Comparison of ENCODE assay signal across 13 cellular contexts in the genomic region with DNA sequence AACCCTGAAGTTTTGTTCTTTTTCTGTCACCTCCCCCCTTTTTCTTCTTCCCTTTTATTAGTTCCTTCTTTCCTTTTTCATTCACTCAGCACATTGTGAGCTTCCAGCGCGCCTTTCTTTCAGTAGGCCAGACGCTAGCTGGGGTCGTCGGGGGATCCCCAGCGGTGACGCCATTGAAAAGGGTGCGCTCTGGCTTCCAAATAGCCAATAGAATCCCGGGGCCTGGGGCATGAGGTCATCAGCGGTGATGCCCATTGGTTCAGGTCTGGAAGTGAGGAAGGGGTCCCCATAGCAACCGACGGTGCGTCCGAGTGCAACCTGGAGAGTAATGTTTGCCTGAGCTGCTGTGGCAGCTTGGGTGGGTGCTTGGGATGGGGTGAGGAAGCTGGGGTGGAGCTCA. TPM values are rescaled to one million over a fixed set of nuclear protein-coding genes. Genes with fewer than 3 reads are reported as not detected.
DNase-seq lines count a peak whose midpoint lies in the region; ATAC-seq, FAIRE-seq and TF ChIP-seq lines count a peak whose summit lies in the region.
"Had no signal": no experiment of that assay in that cellular context is flagged by ENCODE, and none has a peak within 500 bp of the region (broad histone marks: within the 10 kb centered on the region; RNA-seq: fewer than 3 reads in every experiment).

No MANE protein-coding gene starts in this region.

- peaks cover 3% of the 10 kb centered on the region for H4K20me1 ChIP-seq in GM23338 (replicated peaks; ENCODE audit: insufficient read depth)

- H3K9me2 ChIP-seq in GM23338 (ENCODE audit: insufficient read depth), result no peaks in the 10 kb centered on the region

- intact Hi-C loops in A673 (cut with micrococcal nuclease; ENCODE audit: unreplicated experiment), result no loop called here

- POLR2A ChIA-PET in A673 (lab: Charles Lee; ENCODE audit: low non-redundant PET), result no interaction called here

- H3K36me3 ChIP-seq in A673 (ENCODE audit: insufficient read depth, low read length, poor library complexity, severe bottlenecking), result peaks cover 5% of the 10 kb centered on the region
- H3K36me3 ChIP-seq in GM23338 (ENCODE audit: insufficient read depth), result no peaks in the 10 kb centered on the region
- H3K36me3 ChIP-seq in mucosa of rectum (ENCODE audit: control insufficient read depth in 2 of 2, insufficient read depth in 2 of 2, low read length in 2 of 2), result peaks cover 7 to 17% of the 10 kb centered on the region in 2 donors

- H3K9ac ChIP-seq in mucosa of rectum (ENCODE audit: low read depth in 1 of 2, low read length in 2 of 2), result peak overlapping the region; percentile 34 to 73

- peaks cover 15% of the 10 kb centered on the region for H3K4me1 ChIP-seq in A673 (ENCODE audit: insufficient read depth, low read length, poor library complexity, severe bottlenecking)
- peaks cover 19% of the 10 kb centered on the region for H3K4me1 ChIP-seq in GM23338 (ENCODE audit: insufficient read depth)
- H3K4me1 ChIP-seq in mucosa of rectum (ENCODE audit: control insufficient read depth in 2 of 2, insufficient read depth in 2 of 2, low read length in 2 of 2), result peaks cover 11 to 15% of the 10 kb centered on the region in 2 donors

- no peak for FAIRE-seq in frontal cortex (lab: Jason Lieb, UNC)
- FAIRE-seq: islet of Langerhans had no signal

- peak overlapping the region; percentile 71 for H3K4me3 Mint-ChIP-seq in GM23338
- H3K4me3 Mint-ChIP-seq in activated naive CD8-positive, alpha-beta T cell treated with anti-CD3 and anti-CD28 coated beads for 36 hours, result no peak overlapping the region

- H2AFZ ChIP-seq in GM23338, result peak overlapping the region; percentile 1; the same call in 1 of the 2 replicates

- H3K4me1 Mint-ChIP-seq in GM23338, result peaks cover 39% of the 10 kb centered on the region
- H3K4me1 Mint-ChIP-seq in activated naive CD8-positive, alpha-beta T cell treated with anti-CD3 and anti-CD28 coated beads for 36 hours, result peaks cover 10% of the 10 kb centered on the region

- CTCF ChIA-PET in A673 (lab: Charles Lee), result no interaction called here

- peak; percentile 76 for ATAC-seq in GM23338
- ATAC-seq in GM18498 (IDR thresholded peaks at IDR 0.05; ENCODE audit: unreplicated experiment), result no peak
- ATAC-seq in HG03354 (IDR thresholded peaks at IDR 0.05; ENCODE audit: poor library complexity, severe bottlenecking, unreplicated experiment), result no peak

- H3K9me3 ChIP-seq in A673 (ENCODE audit: low read depth, low read length, poor library complexity, severe bottlenecking) (no peaks in the 10 kb centered on the region), mucosa of rectum (ENCODE audit: control insufficient read depth in 2 of 2, low read length in 2 of 2) (no peaks in the 10 kb centered on the region)

- H3K36me3 Mint-ChIP-seq in GM23338 (ENCODE audit: low read depth), result peaks cover 19% of the 10 kb centered on the region
- H3K36me3 Mint-ChIP-seq in activated naive CD8-positive, alpha-beta T cell treated with anti-CD3 and anti-CD28 coated beads for 36 hours, result no peaks in the 10 kb centered on the region

- no TSS peak for BruUV-seq in A673 (replicated peaks; lab: Mats Ljungman, UMichigan)

- peaks cover 28% of the 10 kb centered on the region for H3K27me3 Mint-ChIP-seq in GM23338 (ENCODE audit: insufficient read depth, low read depth, poor library complexity)
- no peaks in the 10 kb centered on the region for H3K27me3 Mint-ChIP-seq in activated naive CD8-positive, alpha-beta T cell treated with anti-CD3 and anti-CD28 coated beads for 36 hours

- H3F3A ChIP-seq in GM23338 (replicated peaks; ENCODE audit: low read depth), result peaks cover 19% of the 10 kb centered on the region

- H3K79me2 ChIP-seq in GM23338 (replicated peaks; ENCODE audit: insufficient read depth), result no peaks in the 10 kb centered on the region

- DNase-seq in A673 (ENCODE audit: low spot score) (no peak), GM23338 (ENCODE audit: low spot score) (peak; percentile 99), frontal cortex (ENCODE audit: low spot score in 2 of 2) (no peak), HuH-7.5 (ENCODE audit: low spot score) (no peak)
- DNase-seq in activated naive CD8-positive, alpha-beta T cell treated with anti-CD3 and anti-CD28 coated beads for 36 hours, result no peak
- DNase-seq: central memory CD4-positive, alpha-beta T cell; DND-41; NCI-H446 had no signal

- H3K4me3 ChIP-seq in A673 (ENCODE audit: low read depth, low read length, poor library complexity, severe bottlenecking), result no peak overlapping the region
- peak overlapping the region; percentile 66 for H3K4me3 ChIP-seq in GM23338
- peak overlapping the region in 1 of 2 donors; percentile 72 for H3K4me3 ChIP-seq in mucosa of rectum (ENCODE audit: low read length in 2 of 2)

- no peaks in the 10 kb centered on the region for H3K9me3 Mint-ChIP-seq in GM23338
- H3K9me3 Mint-ChIP-seq in activated naive CD8-positive, alpha-beta T cell treated with anti-CD3 and anti-CD28 coated beads for 36 hours, result no peaks in the 10 kb centered on the region

- H3K4me2 ChIP-seq in GM23338, result peak overlapping the region; percentile 100

- no peak overlapping the region for H3K27ac Mint-ChIP-seq in GM23338
- peak overlapping the region; percentile 35 for H3K27ac Mint-ChIP-seq in activated naive CD8-positive, alpha-beta T cell treated with anti-CD3 and anti-CD28 coated beads for 36 hours

- H3K27me3 ChIP-seq in A673 (replicated peaks; ENCODE audit: insufficient read depth, low read depth, low read length, poor library complexity) (no peaks in the 10 kb centered on the region), GM23338 (ENCODE audit: insufficient read depth) (peaks cover 37% of the 10 kb centered on the region), mucosa of rectum (ENCODE audit: control insufficient read depth in 2 of 2, insufficient read depth in 2 of 2, low read length in 2 of 2) (no peaks in the 10 kb centered on the region)

- TF ChIP-seq CTCF in A673 (conservative IDR thresholded peaks at IDR 0.05; ENCODE audit: low read depth, low read length) (no peak), GM23338 (conservative IDR thresholded peaks at IDR 0.05; ENCODE audit: low read depth in 2 of 2) (no peak)

- H3K27ac ChIP-seq in A673 (ENCODE audit: low read depth, low read length, poor library complexity, severe bottlenecking) (peak overlapping the region; percentile 11), GM23338 (ENCODE audit: low read depth) (no peak overlapping the region), mucosa of rectum (ENCODE audit: low read depth in 2 of 2, low read length in 2 of 2) (peak overlapping the region in 1 of 2 donors; percentile 67)

RNA-seq across cellular contexts. Expression of gene EFNA3, which starts 6.9 kb away (rescaled TPM):
- 5.8 and 8.9 TPM in 2 replicates for total RNA-seq in A673 (2021)
- 13.6 and 14.5 TPM in 2 replicates for total RNA-seq in GM23338 (2014; rRNA removed; shearing (Covaris generic))
- polyA plus RNA-seq in GM23338 (2016; fragmentation: Nextera tagmentation; extraction: Ambion mirVana), result 10.3 and 13.5 TPM in 2 replicates
- 1 to 10 TPM; 4.5 to 4.6 TPM for total RNA-seq in activated naive CD8-positive, alpha-beta T cell treated with anti-CD3 and anti-CD28 coated beads for 36 hours
- total RNA-seq in frontal cortex, result 9.8 TPM

RNA-seq across cellular contexts. Expression of gene EFNA4, which starts 8.2 kb away (rescaled TPM):
- total RNA-seq in A673 (2021) (17.0 and 18.8 TPM in 2 replicates), frontal cortex (0.82 TPM)
- 22.9 and 25.0 TPM in 2 replicates for total RNA-seq in GM23338 (2014; rRNA removed; shearing (Covaris generic))
- polyA plus RNA-seq in GM23338 (2016; fragmentation: Nextera tagmentation; extraction: Ambion mirVana), result 11.1 and 16.4 TPM in 2 replicates
- 1 to 10 TPM; 2.1 to 2.5 TPM for total RNA-seq in activated naive CD8-positive, alpha-beta T cell treated with anti-CD3 and anti-CD28 coated beads for 36 hours

RNA-seq across cellular contexts. Expression of gene ADAM15, which starts 20.6 kb away (rescaled TPM):
- total RNA-seq in A673 (2021) (36.3 and 48.5 TPM in 2 replicates), frontal cortex (11.8 TPM)
- 25.9 and 31.1 TPM in 2 replicates for total RNA-seq in GM23338 (2014; rRNA removed; shearing (Covaris generic))
- polyA plus RNA-seq in GM23338 (2016; fragmentation: Nextera tagmentation; extraction: Ambion mirVana), result 24.2 and 25.9 TPM in 2 replicates
- total RNA-seq in activated naive CD8-positive, alpha-beta T cell treated with anti-CD3 and anti-CD28 coated beads for 36 hours, result 10 to 100 TPM; 31.6 to 32.5 TPM

RNA-seq across cellular contexts. Expression of gene DCST1, which starts 38.1 kb away (rescaled TPM):
- total RNA-seq in A673 (2021) (not detected in 2 replicates), frontal cortex (not detected)
- not detected in 2 replicates for total RNA-seq in GM23338 (2014; rRNA removed; shearing (Covaris generic))
- polyA plus RNA-seq in GM23338 (2016; fragmentation: Nextera tagmentation; extraction: Ambion mirVana), result not detected in 2 replicates
- not detected for total RNA-seq in activated naive CD8-positive, alpha-beta T cell treated with anti-CD3 and anti-CD28 coated beads for 36 hours
- total RNA-seq: urinary bladder had no signal
- polyA plus RNA-seq: urinary bladder had no signal

RNA-seq across cellular contexts. Expression of gene DCST2, which starts 38.1 kb away (rescaled TPM):
- 0.21 TPM in 1 of 2 replicates, not detected in the other for total RNA-seq in A673 (2021)
- total RNA-seq in GM23338 (2014; rRNA removed; shearing (Covaris generic)), result not detected in 2 replicates
- 0.28 and 0.78 TPM in 2 replicates for polyA plus RNA-seq in GM23338 (2016; fragmentation: Nextera tagmentation; extraction: Ambion mirVana)
- under 1 TPM; 0.20 to 0.31 TPM for total RNA-seq in activated naive CD8-positive, alpha-beta T cell treated with anti-CD3 and anti-CD28 coated beads for 36 hours
- under 0.01 TPM for total RNA-seq in frontal cortex
